In genomic region chr17:38881600-38882191, GRCh38 we compare ENCODE assay signal across 8 cellular contexts. TPM values are rescaled to one million over a fixed set of nuclear protein-coding genes. Genes with fewer than 3 reads are reported as not detected.
DNase-seq lines count a peak whose midpoint lies in the region; ATAC-seq, FAIRE-seq and TF ChIP-seq lines count a peak whose summit lies in the region.

No MANE protein-coding gene starts in this region.

- in situ Hi-C loops in KBM-7 (cut with MboI; ENCODE audit: low pct_unique_long_range_greater_than_20kb, low sequenced_read_pairs): no loop called here

- peaks cover 3% of the 10 kb centered on the region for H3K36me3 ChIP-seq in iPS-18a (ENCODE audit: control insufficient read depth, low read depth, low read length)

- H3K27me3 ChIP-seq in AG04450 (ENCODE audit: control insufficient read depth, insufficient read depth, low read length) (no peaks in the 10 kb centered on the region), iPS-18a (ENCODE audit: control insufficient read depth, insufficient read depth, low read length) (no peaks in the 10 kb centered on the region)

- no peak overlapping the region for H3K9ac ChIP-seq in iPS-18a (ENCODE audit: low read length)

- peak overlapping the region; percentile 96 for H3K27ac Mint-ChIP-seq in activated naive CD8-positive, alpha-beta T cell treated with anti-CD3 and anti-CD28 coated beads for 36 hours
- peak overlapping the region; percentile 95 for H3K27ac Mint-ChIP-seq in stimulated activated effector memory CD8-positive, alpha-beta T cell treated with anti-CD3 and anti-CD28 coated beads, Interleukin-12 subunit alpha, Interleukin-12 subunit beta, amount 100 ng/mL, for 72 hours

- H3K9me3 Mint-ChIP-seq in activated naive CD8-positive, alpha-beta T cell treated with anti-CD3 and anti-CD28 coated beads for 36 hours: no peaks in the 10 kb centered on the region
- H3K9me3 Mint-ChIP-seq in stimulated activated effector memory CD8-positive, alpha-beta T cell treated with anti-CD3 and anti-CD28 coated beads, Interleukin-12 subunit alpha, Interleukin-12 subunit beta, amount 100 ng/mL, for 72 hours: no peaks in the 10 kb centered on the region

- H3K9me3 ChIP-seq in AG04450 (ENCODE audit: control insufficient read depth, insufficient read depth, low read length) (no peaks in the 10 kb centered on the region), iPS-18a (ENCODE audit: control insufficient read depth, low read depth, low read length) (no peaks in the 10 kb centered on the region)

- peak overlapping the region; percentile 69 for H3K4me3 Mint-ChIP-seq in activated naive CD8-positive, alpha-beta T cell treated with anti-CD3 and anti-CD28 coated beads for 36 hours
- peak overlapping the region; percentile 64 for H3K4me3 Mint-ChIP-seq in stimulated activated effector memory CD8-positive, alpha-beta T cell treated with anti-CD3 and anti-CD28 coated beads, Interleukin-12 subunit alpha, Interleukin-12 subunit beta, amount 100 ng/mL, for 72 hours

- H3K27me3 Mint-ChIP-seq in activated naive CD8-positive, alpha-beta T cell treated with anti-CD3 and anti-CD28 coated beads for 36 hours: no peaks in the 10 kb centered on the region

- peaks cover 92% of the 10 kb centered on the region for H3K4me1 Mint-ChIP-seq in activated naive CD8-positive, alpha-beta T cell treated with anti-CD3 and anti-CD28 coated beads for 36 hours
- peaks cover 88% of the 10 kb centered on the region for H3K4me1 Mint-ChIP-seq in stimulated activated effector memory CD8-positive, alpha-beta T cell treated with anti-CD3 and anti-CD28 coated beads, Interleukin-12 subunit alpha, Interleukin-12 subunit beta, amount 100 ng/mL, for 72 hours

- peak; percentile 62 for ATAC-seq in stimulated activated effector memory CD8-positive, alpha-beta T cell treated with anti-CD3 and anti-CD28 coated beads, Interleukin-12 subunit alpha, Interleukin-12 subunit beta, amount 100 ng/mL, for 72 hours

- POLR2A ChIA-PET in AG04450 (lab: Yijun Ruan, JAX): interaction anchor here (0.8 to 2.0 kb wide), 4 partner anchors 11 to 19 kb away, joined by 3 to 20 read pairs (median 6); partner anchors contain the start of gene LASP1

- H3K4me3 ChIP-seq in AG04450 (ENCODE audit: low read depth, low read length) (no peak overlapping the region), iPS-18a (ENCODE audit: low read length) (no peak overlapping the region)

- FAIRE-seq in D721Med (lab: Jason Lieb, UNC): no peak

- H3K36me3 Mint-ChIP-seq in activated naive CD8-positive, alpha-beta T cell treated with anti-CD3 and anti-CD28 coated beads for 36 hours: peaks cover 65% of the 10 kb centered on the region
- peaks cover 98% of the 10 kb centered on the region for H3K36me3 Mint-ChIP-seq in stimulated activated effector memory CD8-positive, alpha-beta T cell treated with anti-CD3 and anti-CD28 coated beads, Interleukin-12 subunit alpha, Interleukin-12 subunit beta, amount 100 ng/mL, for 72 hours

- DNase-seq in AG04450 (ENCODE audit: low read depth, low spot score): no peak
- peak; percentile 61 for DNase-seq in KBM-7
- DNase-seq in activated naive CD8-positive, alpha-beta T cell treated with anti-CD3 and anti-CD28 coated beads for 36 hours: peak; percentile 75
- DNase-seq in stimulated activated effector memory CD8-positive, alpha-beta T cell treated with anti-CD3 and anti-CD28 coated beads, Interleukin-12 subunit alpha, Interleukin-12 subunit beta, amount 100 ng/mL, for 72 hours (ENCODE audit: low spot score in 2 of 2): peak in 1 of 2 donors; percentile 75
- DNase-seq in COLO829 (ENCODE audit: low spot score): no peak
- no peak for DNase-seq in Kasumi-1 (lab: John Stamatoyannopoulos, UW)
- DNase-seq in D721Med (ENCODE audit: insufficient read length, low spot score): no peak

- peaks cover 70% of the 10 kb centered on the region for H3K4me1 ChIP-seq in iPS-18a (ENCODE audit: control insufficient read depth, low read depth, low read length)

- TF ChIP-seq CTCF in AG04450 (IDR thresholded peaks at IDR 0.05; ENCODE audit: low read depth, low read length) (no peak), D721Med (IDR thresholded peaks at IDR 0.05; ENCODE audit: insufficient read depth, missing control alignments) (no peak)

- peak overlapping the region; percentile 47 for H3K27ac ChIP-seq in AG04450 (ENCODE audit: low read depth, low read length)
- peak overlapping the region; percentile 23 for H3K27ac ChIP-seq in iPS-18a (ENCODE audit: low read length)

- CTCF ChIA-PET in AG04450 (lab: Charles Lee): interaction anchor here (0.6 kb wide), 2 partner anchors 105 to 127 kb away, joined by 3 to 4 read pairs; no protein-coding TSS in a partner anchor

RNA-seq across cellular contexts. Expression of gene LASP1, which starts 11.8 kb away (rescaled TPM):
- polyA plus RNA-seq in AG04450 (2011; rRNA removed): 181 and 222 TPM in 2 replicates
- 263 and 288 TPM in 2 replicates for polyA minus RNA-seq in AG04450 (2011; rRNA and poly(A)+ RNA removed)
- 100 to 1,000 TPM; 131 TPM for total RNA-seq in activated naive CD8-positive, alpha-beta T cell treated with anti-CD3 and anti-CD28 coated beads for 36 hours

RNA-seq across cellular contexts. Expression of gene RPL23, which starts 28.2 kb away (rescaled TPM):
- 2,769 and 3,155 TPM in 2 replicates for polyA plus RNA-seq in AG04450 (2011; rRNA removed)
- polyA minus RNA-seq in AG04450 (2011; rRNA and poly(A)+ RNA removed): 380 and 454 TPM in 2 replicates
- total RNA-seq in activated naive CD8-positive, alpha-beta T cell treated with anti-CD3 and anti-CD28 coated beads for 36 hours: 1,000 to 10,000 TPM; 1,956 to 1,966 TPM

RNA-seq across cellular contexts. Expression of gene CWC25, which starts 56.6 kb away (rescaled TPM):
- 13.3 and 15.3 TPM in 2 replicates for polyA plus RNA-seq in AG04450 (2011; rRNA removed)
- polyA minus RNA-seq in AG04450 (2011; rRNA and poly(A)+ RNA removed): 6.3 and 7.0 TPM in 2 replicates
- 10 to 100 TPM; 22.3 to 25.6 TPM for total RNA-seq in activated naive CD8-positive, alpha-beta T cell treated with anti-CD3 and anti-CD28 coated beads for 36 hours

Comparison
In these comparisons a context has a peak if more than half of its experiments do, and no peak if none do; other contexts are left out.
1. DNase-seq: peak in KBM-7 (single experiment) and activated naive CD8-positive, alpha-beta T cell treated with anti-CD3 and anti-CD28 coated beads for 36 hours (single experiment); none in AG04450 (single experiment), COLO829 (single experiment), Kasumi-1 (0 of 2) and D721Med (single experiment).